In genomic region chr14:95523051-95523817, GRCh38 we compare ENCODE assay signal across 8 cellular contexts. TPM values are rescaled to one million over a fixed set of nuclear protein-coding genes. Genes with fewer than 3 reads are reported as not detected.
DNase-seq lines count a peak whose midpoint lies in the region; ATAC-seq and TF ChIP-seq lines count a peak whose summit lies in the region.

No MANE protein-coding gene starts in this region.

- H3K9me2 ChIP-seq in GM23248 (ENCODE audit: insufficient read depth) = no peaks in the 10 kb centered on the region

- H3K9me3 Mint-ChIP-seq in T-cell = no peaks in the 10 kb centered on the region
- no peaks in the 10 kb centered on the region for H3K9me3 Mint-ChIP-seq in progenitor cell of endocrine pancreas (ENCODE audit: low read depth)

- in situ Hi-C loops in GM23248 (cut with MboI) = no loop called here

- no peak for DNase-seq in GM23248
- DNase-seq in T-cell = peak in 3 of 34 experiments; percentile 21 to 35 (median 27)
- peak; percentile 59 to 70 for DNase-seq in cardiac fibroblast (ENCODE audit: low read depth in 2 of 2)
- no peak for DNase-seq in progenitor cell of endocrine pancreas (ENCODE audit: low spot score, unreplicated experiment)
- DNase-seq in esophagus muscularis mucosa (ENCODE audit: extremely low spot score) = no peak
- DNase-seq in NCI-H1105 treated with DMSO at 0.1 percent for 48 hours (lab: John Stamatoyannopoulos, UW) = no peak

- TF ChIP-seq POLR2A in esophagus muscularis mucosa (IDR thresholded peaks at IDR 0.05; ENCODE audit: low read depth) = no peak

- H3K27me3 ChIP-seq in GM23248 (replicated peaks; ENCODE audit: insufficient read depth) (no peaks in the 10 kb centered on the region), esophagus muscularis mucosa (no peaks in the 10 kb centered on the region)

- no peak overlapping the region for H3K4me2 ChIP-seq in GM23248 (ENCODE audit: unreplicated experiment)

- H3K36me3 ChIP-seq in GM23248 (ENCODE audit: low read depth) = no peaks in the 10 kb centered on the region
- H3K36me3 ChIP-seq in esophagus muscularis mucosa = no peaks in the 10 kb centered on the region

- H3K4me1 ChIP-seq in GM23248 (ENCODE audit: insufficient read depth) (peaks cover 55% of the 10 kb centered on the region), esophagus muscularis mucosa (peaks cover 52 to 56% (median 54%) of the 10 kb centered on the region in 4 donors)

- intact Hi-C loops in esophagus muscularis mucosa (cut with DNase I) = no loop called here

- CTCF ChIA-PET in T-cell (lab: Charles Lee) = interaction anchor here (0.8 to 2.1 kb wide), 12 partner anchors 10 to 82 kb away, joined by 3 to 13 read pairs (median 4); no protein-coding TSS in a partner anchor

- H3K36me3 Mint-ChIP-seq in T-cell (no peaks in the 10 kb centered on the region), progenitor cell of endocrine pancreas (ENCODE audit: insufficient read depth) (no peaks in the 10 kb centered on the region)

- TF ChIP-seq EP300 in esophagus muscularis mucosa (IDR thresholded peaks at IDR 0.05) = no peak

- no peaks in the 10 kb centered on the region for H4K20me1 ChIP-seq in GM23248 (ENCODE audit: insufficient read depth)

- H3K4me3 Mint-ChIP-seq in T-cell (peak overlapping the region; percentile 61 to 86 (median 78)), progenitor cell of endocrine pancreas (ENCODE audit: low read depth) (no peak overlapping the region)

- ATAC-seq in T-cell (replicated peaks in 1 of 4) (peak; percentile 61 to 70 (median 64)), GM19351 (IDR thresholded peaks at IDR 0.05; ENCODE audit: unreplicated experiment) (no peak), GM21786 (IDR thresholded peaks at IDR 0.05; ENCODE audit: unreplicated experiment) (no peak)

- H3K27ac Mint-ChIP-seq in T-cell (peak overlapping the region; percentile 95 to 98), progenitor cell of endocrine pancreas (peak overlapping the region; percentile 53)

- H2AFZ ChIP-seq in GM23248 = no peak overlapping the region

- H3K4me3 ChIP-seq in GM23248 = no peak overlapping the region
- peak overlapping the region in 1 of 2 donors; percentile 30 for H3K4me3 ChIP-seq in cardiac fibroblast (replicated peaks in 1 of 2; ENCODE audit: low read depth in 2 of 2, low read length in 2 of 2)
- no peak overlapping the region for H3K4me3 ChIP-seq in esophagus muscularis mucosa

- H3K27ac ChIP-seq in GM23248 = peak overlapping the region; percentile 59
- no peak overlapping the region for H3K27ac ChIP-seq in esophagus muscularis mucosa (replicated peaks in 1 of 4)

- H3K9me3 ChIP-seq in GM23248 (ENCODE audit: low read depth) (no peaks in the 10 kb centered on the region), esophagus muscularis mucosa (no peaks in the 10 kb centered on the region)

- TF ChIP-seq CTCF in cardiac fibroblast (IDR thresholded peaks at IDR 0.05; ENCODE audit: low read depth, low read length) (no peak), progenitor cell of endocrine pancreas (IDR thresholded peaks at IDR 0.05; ENCODE audit: unreplicated experiment) (no peak), esophagus muscularis mucosa (IDR thresholded peaks at IDR 0.05) (no peak)

- POLR2A ChIA-PET in T-cell (lab: Charles Lee) = interaction anchor here in 1 of 2 donors (1.1 kb wide), 1 partner anchor 10 kb away, joined by 3 read pairs; no protein-coding TSS in a partner anchor

- peaks cover 21% of the 10 kb centered on the region for H3K79me2 ChIP-seq in GM23248 (ENCODE audit: insufficient read depth)

- no peaks in the 10 kb centered on the region for H3K27me3 Mint-ChIP-seq in T-cell
- H3K27me3 Mint-ChIP-seq in progenitor cell of endocrine pancreas = peaks cover 17% of the 10 kb centered on the region

- peaks cover 31% of the 10 kb centered on the region for H3F3A ChIP-seq in GM23248 (ENCODE audit: insufficient read depth)

- H3K4me1 Mint-ChIP-seq in T-cell (peaks cover 86 to 89% (median 89%) of the 10 kb centered on the region in 3 donors), progenitor cell of endocrine pancreas (ENCODE audit: low read depth) (peaks cover 27% of the 10 kb centered on the region)

- 90% methylated on average over 12 of the region's 12 CpGs for WGBS in GM23248 (ENCODE audit: low coverage in 1 of 2, low lambda C conversion rate in 2 of 2, missing lambda C conversion rate in 2 of 2), 2 experiments
- WGBS in esophagus muscularis mucosa = 68% methylated on average over 12 of the region's 12 CpGs

- H3K9ac ChIP-seq in GM23248 = peak overlapping the region; percentile 30; the same call in 1 of the 2 replicates

RNA-seq across cellular contexts. Expression of gene SYNE3, which starts 6.8 kb away (rescaled TPM):
- total RNA-seq in GM23248 (2014; rRNA removed; shearing (Covaris generic)) = 3.8 and 4.8 TPM in 2 replicates
- 1.2 TPM in 2 replicates for polyA plus RNA-seq in GM23248 (2016; fragmentation: Nextera tagmentation; extraction: Ambion mirVana)
- total RNA-seq in T-cell (10 to 100 TPM; 55.6 to 92.3 (median 77.8) TPM), progenitor cell of endocrine pancreas (0.31 and 0.44 TPM in 2 replicates), esophagus muscularis mucosa (10 to 100 TPM; 14.4 to 18.7 (median 16.6) TPM)

RNA-seq across cellular contexts. Expression of gene GLRX5, which starts 11.6 kb away (rescaled TPM):
- 38.6 and 46.0 TPM in 2 replicates for total RNA-seq in GM23248 (2014; rRNA removed; shearing (Covaris generic))
- polyA plus RNA-seq in GM23248 (2016; fragmentation: Nextera tagmentation; extraction: Ambion mirVana) = 48.7 and 48.9 TPM in 2 replicates
- 10 to 100 TPM; 15.4 to 24.2 (median 16.0) TPM for total RNA-seq in T-cell
- total RNA-seq in progenitor cell of endocrine pancreas = 53.3 and 54.8 TPM in 2 replicates
- 10 to 100 TPM; 34.3 to 51.5 (median 43.5) TPM for total RNA-seq in esophagus muscularis mucosa

Comparison
In these comparisons a context has a peak if more than half of its experiments do, and no peak if none do; other contexts are left out.
1. DNase-seq: peak in cardiac fibroblast (2 of 2); none in GM23248 (single experiment), progenitor cell of endocrine pancreas (single experiment), esophagus muscularis mucosa (single experiment) and NCI-H1105 treated with DMSO at 0.1 percent for 48 hours (single experiment).
2. ATAC-seq: peak in T-cell (4 of 4); none in GM19351 (single experiment) and GM21786 (single experiment).